Comparison of ENCODE assay signal across 15 cellular contexts in the genomic region with DNA sequence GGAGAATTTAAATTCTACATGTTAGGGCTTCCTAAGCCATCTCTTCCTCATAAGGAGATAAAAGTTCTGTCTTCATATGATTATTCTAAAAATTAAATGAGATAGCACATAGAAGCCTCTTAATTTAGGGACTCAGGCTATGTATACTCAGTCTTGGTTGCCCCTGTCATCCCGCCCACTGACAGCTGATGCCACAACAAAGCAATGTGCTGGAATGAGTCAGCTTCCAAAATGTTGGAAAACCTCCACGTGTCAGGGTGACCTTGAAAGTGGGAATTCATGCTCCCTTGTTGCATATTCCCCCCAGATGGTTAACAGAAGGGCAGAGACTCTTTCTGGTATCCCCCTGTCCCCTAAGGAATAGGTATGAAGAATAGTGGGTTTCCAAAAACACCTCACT.
DNase-seq lines count a peak whose midpoint lies in the region; ATAC-seq, FAIRE-seq and TF ChIP-seq lines count a peak whose summit lies in the region.
"Had no signal": no experiment of that assay in that cellular context is flagged by ENCODE, and none has a peak within 500 bp of the region (broad histone marks: within the 10 kb centered on the region; RNA-seq: fewer than 3 reads in every experiment).

No MANE protein-coding gene starts in this region.

- no peak for ATAC-seq in HG03039 (IDR thresholded peaks at IDR 0.05; ENCODE audit: unreplicated experiment)
- ATAC-seq: A549 had no signal

- CTCF ChIA-PET in MCF 10A (lab: Yijun Ruan, JAX): interaction anchor here (1.1 kb wide), 1 partner anchor 957 kb away, joined by 3 read pairs; no protein-coding TSS in a partner anchor

- POLR2A ChIA-PET in MCF 10A (lab: Yijun Ruan, JAX): interaction anchor here (0.7 to 1.7 kb wide), 3 partner anchors 9 to 951 kb away, joined by 3 to 4 read pairs (median 3); no protein-coding TSS in a partner anchor

- peaks cover 23% of the 10 kb centered on the region for H3K4me1 Mint-ChIP-seq in MCF 10A (ENCODE audit: insufficient read depth, unreplicated experiment)
- H3K4me1 Mint-ChIP-seq: central memory CD8-positive, alpha-beta T cell had no signal

- intact Hi-C loops in MCF 10A (cut with micrococcal nuclease): no loop called here
- intact Hi-C loops in breast epithelium (cut with DNase I; ENCODE audit: low total_unique reads): loop anchor here (5.0 kb wide), 1 partner anchor 1151 kb away; no protein-coding TSS in a partner anchor

- H3K36me3 ChIP-seq in breast epithelium: no peaks in the 10 kb centered on the region
- H3K36me3 ChIP-seq in fibroblast of lung (ENCODE audit: control insufficient read depth, insufficient read depth, low read length): no peaks in the 10 kb centered on the region
- H3K36me3 ChIP-seq: spleen, suprapubic skin had no signal

- H3K9ac ChIP-seq in fibroblast of lung (ENCODE audit: insufficient read depth, low read length): no peak overlapping the region

- no peak overlapping the region for H2AFZ ChIP-seq in fibroblast of lung (ENCODE audit: low read length)

- no peak overlapping the region for H3K4me3 Mint-ChIP-seq in MCF 10A (ENCODE audit: unreplicated experiment)
- H3K4me3 Mint-ChIP-seq: activated naive CD4-positive, alpha-beta T cell treated with anti-CD3 and anti-CD28 coated beads for 36 hours; central memory CD8-positive, alpha-beta T cell had no signal

- DNase-seq in MCF 10A (ENCODE audit: unreplicated experiment): peak; percentile 58
- DNase-seq in breast epithelium (ENCODE audit: low spot score in 2 of 2): no peak
- peak; percentile 8 for DNase-seq in SK-MEL-5 (ENCODE audit: low read depth, low spot score)
- peak; percentile 78 to 90 for DNase-seq in fibroblast of lung (ENCODE audit: low read depth in 2 of 2)
- DNase-seq in urothelium cell line (ENCODE audit: low spot score): peak; percentile 85
- DNase-seq in islet precursor cell: no peak
- no peak for DNase-seq in mucosa of gallbladder (ENCODE audit: low spot score)
- DNase-seq: activated naive CD4-positive, alpha-beta T cell treated with anti-CD3 and anti-CD28 coated beads for 36 hours; KG1; NCI-H2081; spleen had no signal

- TF ChIP-seq CTCF in MCF 10A (IDR thresholded peaks at IDR 0.05; ENCODE audit: unreplicated experiment) (no peak), breast epithelium (IDR thresholded peaks at IDR 0.05) (no peak), fibroblast of lung (conservative IDR thresholded peaks at IDR 0.05 in 1 of 2, IDR thresholded peaks at IDR 0.05 in 1 of 2; ENCODE audit: low read depth in 1 of 2, low read length in 2 of 2) (no peak)

- no peaks in the 10 kb centered on the region for H3K4me1 ChIP-seq in breast epithelium
- peaks cover 4% of the 10 kb centered on the region for H3K4me1 ChIP-seq in fibroblast of lung (ENCODE audit: control insufficient read depth, extremely low read depth, insufficient read depth, low read length)
- H3K4me1 ChIP-seq: A549, spleen had no signal

- peak; percentile 87 for FAIRE-seq in urothelium cell line (lab: Jason Lieb, UNC)
- FAIRE-seq: A549 had no signal

- H3K9me3 ChIP-seq in breast epithelium: peaks cover 7 to 12% of the 10 kb centered on the region in 2 donors
- H3K9me3 ChIP-seq in fibroblast of lung (ENCODE audit: control insufficient read depth, insufficient read depth, low read depth, low read length): no peaks in the 10 kb centered on the region
- H3K9me3 ChIP-seq: A549 had no signal

- H3K27me3 ChIP-seq in breast epithelium (no peaks in the 10 kb centered on the region), fibroblast of lung (ENCODE audit: control insufficient read depth, insufficient read depth, low read length) (no peaks in the 10 kb centered on the region)
- H3K27me3 ChIP-seq: spleen, suprapubic skin had no signal

- in situ Hi-C loops in SK-MEL-5 (cut with HindIII; ENCODE audit: low pct_unique_long_range_greater_than_20kb, low sequenced_read_pairs): no loop called here

- H3K79me2 ChIP-seq in fibroblast of lung (ENCODE audit: control insufficient read depth, insufficient read depth, low read length): no peaks in the 10 kb centered on the region

- no peak for TF ChIP-seq POLR2A in breast epithelium (IDR thresholded peaks at IDR 0.05)

- no peaks in the 10 kb centered on the region for H4K20me1 ChIP-seq in fibroblast of lung (ENCODE audit: control insufficient read depth, extremely low read depth, insufficient read depth, low read length)

- H3K36me3 Mint-ChIP-seq in MCF 10A (ENCODE audit: insufficient read depth, unreplicated experiment): no peaks in the 10 kb centered on the region

- H3K9me3 Mint-ChIP-seq in MCF 10A (ENCODE audit: unreplicated experiment): no peaks in the 10 kb centered on the region

- no peak overlapping the region for H3K4me3 ChIP-seq in breast epithelium
- no peak overlapping the region for H3K4me3 ChIP-seq in fibroblast of lung (replicated peaks in 1 of 4; ENCODE audit: control extremely low read depth in 1 of 4, insufficient read depth in 1 of 4, low read depth in 3 of 4, low read length in 4 of 4)
- H3K4me3 ChIP-seq: A549, spleen, suprapubic skin had no signal

- no peaks in the 10 kb centered on the region for H3K27me3 Mint-ChIP-seq in MCF 10A (ENCODE audit: insufficient read depth, unreplicated experiment)

- H3K4me2 ChIP-seq in fibroblast of lung (ENCODE audit: extremely low read depth, insufficient read depth, low read length): no peak overlapping the region
- H3K4me2 ChIP-seq: A549 had no signal

- no peak overlapping the region for H3K27ac ChIP-seq in breast epithelium
- peak overlapping the region; percentile 56 for H3K27ac ChIP-seq in fibroblast of lung (ENCODE audit: insufficient read depth, low read length)
- H3K27ac ChIP-seq: A549, spleen, suprapubic skin had no signal

- no TSS peak for BruUV-seq in MCF 10A (replicated peaks; lab: Mats Ljungman, UMichigan)

- peak overlapping the region; percentile 79 for H3K27ac Mint-ChIP-seq in MCF 10A (ENCODE audit: low read depth, unreplicated experiment)
- H3K27ac Mint-ChIP-seq: activated naive CD4-positive, alpha-beta T cell treated with anti-CD3 and anti-CD28 coated beads for 36 hours had no signal

Comparison
In these comparisons a context has a peak if more than half of its experiments do, and no peak if none do; other contexts are left out.
1. DNase-seq: peak in MCF 10A (single experiment), SK-MEL-5 (single experiment), fibroblast of lung (2 of 2) and urothelium cell line (single experiment); none in breast epithelium (0 of 2), islet precursor cell (single experiment) and mucosa of gallbladder (single experiment).